ENCODE assay signal across 13 cellular contexts in the genomic region with DNA sequence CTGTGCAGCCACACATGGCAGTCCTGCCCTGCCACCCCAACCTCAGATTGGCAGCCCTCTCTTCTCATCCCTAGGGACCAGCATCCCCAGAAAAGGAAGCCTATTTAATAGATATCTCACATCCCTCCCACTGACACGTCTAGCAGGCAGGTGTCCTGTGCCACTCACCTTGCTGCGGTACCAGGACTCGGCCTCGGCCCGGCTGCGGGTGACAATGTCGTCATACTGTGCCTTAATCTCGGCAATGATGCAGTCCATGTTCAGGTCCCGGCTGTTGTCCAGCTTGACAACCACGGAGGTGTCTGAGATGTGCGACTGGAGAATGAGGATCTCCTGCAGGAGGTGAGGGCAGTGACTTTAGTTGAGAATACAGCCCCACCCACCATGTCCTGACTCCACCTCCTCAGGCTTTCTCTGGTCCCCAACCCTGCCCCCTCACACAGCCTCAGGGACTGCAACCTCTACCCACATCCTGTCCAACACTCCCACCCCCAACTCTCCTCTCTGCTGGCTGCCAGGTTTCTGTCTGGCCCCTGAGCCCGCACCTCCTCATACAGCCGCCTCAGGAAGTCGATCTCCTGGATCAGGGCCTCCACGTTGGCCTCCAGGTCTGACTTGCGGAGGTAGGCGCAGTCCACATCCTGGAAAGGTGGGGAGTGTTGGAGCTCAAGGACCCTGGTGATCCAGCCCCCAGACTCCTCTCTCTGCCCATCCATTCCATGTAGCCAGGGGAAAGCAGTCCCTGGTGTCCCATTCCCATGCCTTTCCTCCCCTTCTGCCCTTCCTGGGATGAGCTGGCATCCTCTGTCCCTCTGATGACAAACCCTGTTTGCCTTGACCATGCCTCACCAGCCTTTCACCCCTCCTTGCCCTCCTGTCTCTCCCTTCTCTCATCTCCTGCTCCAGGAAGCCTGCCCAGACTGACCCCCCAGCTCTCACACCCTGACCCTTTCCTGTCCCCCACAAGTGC. TPM values are rescaled to one million over a fixed set of nuclear protein-coding genes. Genes with fewer than 3 reads are reported as not detected.
A peak's percentile ranks its signal among the peaks of the same experiment; 100 is the strongest.
DNase-seq lines count a peak whose midpoint lies in the region; ATAC-seq, FAIRE-seq and TF ChIP-seq lines count a peak whose summit lies in the region.
"Not testable (repeated sequence)": the region's sequence is repeated elsewhere in the genome, so short reads cannot be mapped to it uniquely, and the experiment has no call there.
"Had no signal": no experiment of that assay in that cellular context is flagged by ENCODE, and none has a peak within 500 bp of the region (broad histone marks: within the 10 kb centered on the region; RNA-seq: fewer than 3 reads in every experiment).

No MANE protein-coding gene starts in this region.

- H3K4me3 Mint-ChIP-seq in osteocyte (ENCODE audit: unreplicated experiment): not testable (repeated sequence)

- not testable (repeated sequence) for H3K4me1 Mint-ChIP-seq in osteocyte (ENCODE audit: unreplicated experiment)

- not testable (repeated sequence) for H3K36me3 Mint-ChIP-seq in osteocyte (ENCODE audit: unreplicated experiment)

- DNase-seq in CMK (ENCODE audit: low read depth) (peak; percentile 8), SW480 (ENCODE audit: low spot score) (peak; percentile 39), osteocyte (ENCODE audit: extremely low spot score, unreplicated experiment) (peak; percentile 75)
- not testable (repeated sequence) for DNase-seq in bronchial epithelial cell (ENCODE audit: low read depth)

- not testable (repeated sequence) for H3K9me3 Mint-ChIP-seq in osteocyte (ENCODE audit: unreplicated experiment)

- peak; percentile 90 for ATAC-seq in GM18861 (IDR thresholded peaks at IDR 0.05; ENCODE audit: unreplicated experiment)
- ATAC-seq in GM21367 (IDR thresholded peaks at IDR 0.05; ENCODE audit: unreplicated experiment): peak; percentile 62
- ATAC-seq in HG02759 (IDR thresholded peaks at IDR 0.05; ENCODE audit: unreplicated experiment): peak; percentile 83
- ATAC-seq in HG03457 (IDR thresholded peaks at IDR 0.05; ENCODE audit: unreplicated experiment): peak; percentile 75

- H3K27ac Mint-ChIP-seq in osteocyte (ENCODE audit: unreplicated experiment): not testable (repeated sequence)

- H3K27me3 ChIP-seq in bronchial epithelial cell (ENCODE audit: control insufficient read depth, insufficient read depth, low read length): not testable (repeated sequence)

- H3K36me3 ChIP-seq in bronchial epithelial cell (ENCODE audit: control insufficient read depth, insufficient read depth, low read length): not testable (repeated sequence)

- peak; percentile 52 for FAIRE-seq in bronchial epithelial cell (lab: Jason Lieb, UNC)

- not testable (repeated sequence) for H3K4me3 ChIP-seq in bronchial epithelial cell (ENCODE audit: low read depth, low read length)

- peaks cover 13% of the 10 kb centered on the region for H3K27me3 Mint-ChIP-seq in osteocyte (ENCODE audit: unreplicated experiment)

- TF ChIP-seq CTCF in bronchial epithelial cell (IDR thresholded peaks at IDR 0.05; ENCODE audit: insufficient read depth, low read length, severe bottlenecking); osteocyte (IDR thresholded peaks at IDR 0.05): not testable (repeated sequence)

RNA-seq across cellular contexts. Expression of a gene that starts 3.2 kb away (rescaled TPM):
- total RNA-seq in bronchial epithelial cell (0.13 and 0.26 TPM in 2 replicates), osteocyte (0.50 and 0.83 TPM in 2 replicates)
- total RNA-seq: activated CD4-positive, alpha-beta memory T cell treated with anti-CD3 and anti-CD28 coated beads for 36 hours; esophagus squamous epithelium; OCI-LY7; omental fat pad had no signal

RNA-seq across cellular contexts. Expression of a gene that starts 13.7 kb away (rescaled TPM):
- total RNA-seq in bronchial epithelial cell (0.26 TPM in 2 replicates), osteocyte (0.24 TPM in 2 replicates)
- total RNA-seq: esophagus squamous epithelium, OCI-LY7 had no signal

RNA-seq across cellular contexts. Expression of a gene that starts 33.1 kb away (rescaled TPM):
- 0.13 TPM in 1 of 2 replicates, not detected in the other for total RNA-seq in bronchial epithelial cell
- not detected in 2 replicates for total RNA-seq in osteocyte
- total RNA-seq: activated CD4-positive, alpha-beta memory T cell treated with anti-CD3 and anti-CD28 coated beads for 36 hours; astrocyte; esophagus squamous epithelium; OCI-LY7; omental fat pad had no signal

RNA-seq across cellular contexts. Expression of a gene that starts 55.1 kb away (rescaled TPM):
- total RNA-seq in bronchial epithelial cell: 532 and 895 TPM in 2 replicates
- 168 and 178 TPM in 2 replicates for total RNA-seq in osteocyte
- total RNA-seq: OCI-LY7 had no signal
